Comparison of ENCODE assay signal across 1 cellular context in the genomic region with DNA sequence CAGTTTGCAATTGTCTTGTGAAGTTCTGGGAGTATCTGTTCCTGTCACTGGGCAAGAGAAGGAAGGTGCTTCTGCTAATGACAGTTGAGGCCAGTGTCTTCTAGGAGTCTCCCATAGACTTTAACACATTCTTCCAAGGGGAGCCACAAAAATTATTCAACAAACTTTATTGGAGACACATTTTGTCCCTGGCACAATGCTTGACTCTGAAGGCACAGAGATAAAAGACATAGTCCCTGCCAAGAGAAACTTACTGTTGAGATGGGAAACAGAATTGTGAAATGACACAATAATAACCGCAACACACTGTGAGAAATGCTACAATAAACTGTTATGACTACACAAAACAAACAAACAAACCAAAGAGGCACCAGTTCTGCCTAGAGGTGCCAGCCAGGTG.
A peak's percentile ranks its signal among the peaks of the same experiment; 100 is the strongest.
TF ChIP-seq lines count a peak whose summit lies in the region.

No MANE protein-coding gene starts in this region.

TF ChIP-seq in HepG2, 621 proteins besides CTCF, POLR2A, EP300 and RAD21:
- TF ChIP-seq, protein P1, sequence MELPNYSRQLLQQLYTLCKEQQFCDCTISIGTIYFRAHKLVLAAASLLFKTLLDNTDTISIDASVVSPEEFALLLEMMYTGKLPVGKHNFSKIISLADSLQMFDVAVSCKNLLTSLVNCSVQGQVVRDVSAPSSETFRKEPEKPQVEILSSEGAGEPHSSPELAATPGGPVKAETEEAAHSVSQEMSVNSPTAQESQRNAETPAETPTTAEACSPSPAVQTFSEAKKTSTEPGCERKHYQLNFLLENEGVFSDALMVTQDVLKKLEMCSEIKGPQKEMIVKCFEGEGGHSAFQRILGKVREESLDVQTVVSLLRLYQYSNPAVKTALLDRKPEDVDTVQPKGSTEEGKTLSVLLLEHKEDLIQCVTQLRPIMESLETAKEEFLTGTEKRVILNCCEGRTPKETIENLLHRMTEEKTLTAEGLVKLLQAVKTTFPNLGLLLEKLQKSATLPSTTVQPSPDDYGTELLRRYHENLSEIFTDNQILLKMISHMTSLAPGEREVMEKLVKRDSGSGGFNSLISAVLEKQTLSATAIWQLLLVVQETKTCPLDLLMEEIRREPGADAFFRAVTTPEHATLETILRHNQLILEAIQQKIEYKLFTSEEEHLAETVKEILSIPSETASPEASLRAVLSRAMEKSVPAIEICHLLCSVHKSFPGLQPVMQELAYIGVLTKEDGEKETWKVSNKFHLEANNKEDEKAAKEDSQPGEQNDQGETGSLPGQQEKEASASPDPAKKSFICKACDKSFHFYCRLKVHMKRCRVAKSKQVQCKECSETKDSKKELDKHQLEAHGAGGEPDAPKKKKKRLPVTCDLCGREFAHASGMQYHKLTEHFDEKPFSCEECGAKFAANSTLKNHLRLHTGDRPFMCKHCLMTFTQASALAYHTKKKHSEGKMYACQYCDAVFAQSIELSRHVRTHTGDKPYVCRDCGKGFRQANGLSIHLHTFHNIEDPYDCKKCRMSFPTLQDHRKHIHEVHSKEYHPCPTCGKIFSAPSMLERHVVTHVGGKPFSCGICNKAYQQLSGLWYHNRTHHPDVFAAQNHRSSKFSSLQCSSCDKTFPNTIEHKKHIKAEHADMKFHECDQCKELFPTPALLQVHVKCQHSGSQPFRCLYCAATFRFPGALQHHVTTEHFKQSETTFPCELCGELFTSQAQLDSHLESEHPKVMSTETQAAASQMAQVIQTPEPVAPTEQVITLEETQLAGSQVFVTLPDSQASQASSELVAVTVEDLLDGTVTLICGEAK (IDR thresholded peaks at IDR 0.05) = 0 out of 2 replicates have a peak, but pooled peaks have one; percentile 8
- TF ChIP-seq, protein P1 (CRISPR knock-in tag; IDR thresholded peaks at IDR 0.05) = peak; percentile 92
- TF ChIP-seq ERF (CRISPR knock-in tag; IDR thresholded peaks at IDR 0.05) = no peak
